Comparison of ENCODE assay signal across 30 cellular contexts in the genomic region with DNA sequence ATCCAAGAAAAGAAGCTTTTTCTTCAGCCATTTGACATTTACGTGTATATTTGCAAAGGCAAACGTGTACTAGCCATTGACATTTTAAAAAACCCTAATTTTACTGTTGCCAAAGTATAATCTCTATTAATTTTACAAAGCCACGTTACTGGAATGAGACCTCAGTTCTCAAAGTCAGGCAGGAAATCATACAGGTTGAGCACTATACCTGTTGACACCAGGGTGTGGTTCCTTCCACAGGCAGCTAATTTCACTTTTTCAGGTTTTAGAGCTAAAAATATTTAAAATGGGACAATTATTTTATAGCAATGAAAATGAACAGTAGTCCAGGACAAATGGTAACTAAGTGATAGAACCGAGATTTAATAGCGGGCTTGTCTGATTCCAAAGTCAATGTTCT. TPM values are rescaled to one million over a fixed set of nuclear protein-coding genes. Genes with fewer than 3 reads are reported as not detected.
"Had no signal": no experiment of that assay in that cellular context is flagged by ENCODE, and none has a peak within 500 bp of the region (broad histone marks: within the 10 kb centered on the region; RNA-seq: fewer than 3 reads in every experiment).

No MANE protein-coding gene starts in this region.

- H3K4me3 ChIP-seq: stomach, suprapubic skin, testis, thoracic aorta, thyroid gland, tibial artery, tibial nerve, transverse colon, upper lobe of left lung, upper lobe of right lung, uterus, vagina had no signal

- H3K9me3 Mint-ChIP-seq: stimulated activated effector memory CD8-positive, alpha-beta T cell treated with anti-CD3 and anti-CD28 coated beads, Interleukin-12 subunit alpha, Interleukin-12 subunit beta, amount 100 ng/mL, for 72 hours; stimulated activated memory B cell treated with anti-CD40 and anti-IgM and Interleukin-4, amounts not matched to agents 10 μg/mL and 1 μg/mL and 100 μg/mL, for 72 hours; stimulated activated naive B cell treated with anti-CD40 and anti-IgM and Interleukin-4, amounts not matched to agents 10 μg/mL and 1 μg/mL and 100 μg/mL, for 72 hours; stimulated activated naive CD8-positive, alpha-beta T cell treated with anti-CD3 and anti-CD28 coated beads, Interleukin-15, amount 100 ng/mL, for 72 hours; stimulated activated naive CD8-positive, alpha-beta T cell treated with anti-CD3 and anti-CD28 coated beads, Interleukin-15, Interleukin-2, amounts not matched to agents 100 ng/mL and 50 ng/mL, for 24 hours; type B pancreatic cell had no signal

- H3K27me3 ChIP-seq: stomach, suprapubic skin, testis, thyroid gland, tibial artery, tibial nerve, transverse colon, upper lobe of left lung, upper lobe of right lung, uterus, vagina had no signal

- H3K9me3 ChIP-seq: stomach, suprapubic skin, testis, thoracic aorta, thyroid gland, tibial artery, tibial nerve, transverse colon, upper lobe of left lung, upper lobe of right lung, uterus, vagina had no signal

- FAIRE-seq: urothelium cell line had no signal

- H3K36me3 Mint-ChIP-seq: stimulated activated effector memory CD8-positive, alpha-beta T cell treated with anti-CD3 and anti-CD28 coated beads, Interleukin-12 subunit alpha, Interleukin-12 subunit beta, amount 100 ng/mL, for 72 hours had no signal

- H3K4me1 Mint-ChIP-seq: stimulated activated effector memory CD8-positive, alpha-beta T cell treated with anti-CD3 and anti-CD28 coated beads, Interleukin-12 subunit alpha, Interleukin-12 subunit beta, amount 100 ng/mL, for 72 hours; stimulated activated naive CD8-positive, alpha-beta T cell treated with anti-CD3 and anti-CD28 coated beads, Interleukin-15, amount 100 ng/mL, for 72 hours had no signal

- H3K27ac Mint-ChIP-seq: stimulated activated effector memory CD8-positive, alpha-beta T cell treated with anti-CD3 and anti-CD28 coated beads, Interleukin-12 subunit alpha, Interleukin-12 subunit beta, amount 100 ng/mL, for 72 hours; stimulated activated memory B cell treated with anti-CD40 and anti-IgM and Interleukin-4, amounts not matched to agents 10 μg/mL and 1 μg/mL and 100 μg/mL, for 72 hours; stimulated activated naive B cell treated with anti-CD40 and anti-IgM and Interleukin-4, amounts not matched to agents 10 μg/mL and 1 μg/mL and 100 μg/mL, for 72 hours; stimulated activated naive CD8-positive, alpha-beta T cell treated with anti-CD3 and anti-CD28 coated beads, Interleukin-15, amount 100 ng/mL, for 72 hours; stimulated activated naive CD8-positive, alpha-beta T cell treated with anti-CD3 and anti-CD28 coated beads, Interleukin-15, Interleukin-2, amounts not matched to agents 100 ng/mL and 50 ng/mL, for 24 hours; type B pancreatic cell had no signal

- H3K27me3 Mint-ChIP-seq: stimulated activated memory B cell treated with anti-CD40 and anti-IgM and Interleukin-4, amounts not matched to agents 10 μg/mL and 1 μg/mL and 100 μg/mL, for 72 hours; stimulated activated naive B cell treated with anti-CD40 and anti-IgM and Interleukin-4, amounts not matched to agents 10 μg/mL and 1 μg/mL and 100 μg/mL, for 72 hours; stimulated activated naive CD8-positive, alpha-beta T cell treated with anti-CD3 and anti-CD28 coated beads, Interleukin-15, amount 100 ng/mL, for 72 hours; stimulated activated naive CD8-positive, alpha-beta T cell treated with anti-CD3 and anti-CD28 coated beads, Interleukin-15, Interleukin-2, amounts not matched to agents 100 ng/mL and 50 ng/mL, for 24 hours; type B pancreatic cell had no signal

- H3K4me1 ChIP-seq: suprapubic skin, testis, thyroid gland, tibial nerve, upper lobe of left lung, upper lobe of right lung, uterus, vagina had no signal

- H3K27ac ChIP-seq: stomach, suprapubic skin, testis, thoracic aorta, thyroid gland, tibial artery, tibial nerve, transverse colon, upper lobe of left lung, upper lobe of right lung, uterus, vagina had no signal

- DNase-seq: stimulated activated CD4-positive, alpha-beta T cell treated with anti-CD3 and anti-CD28 coated beads, Interleukin-2, amount 100 ng/mL, for 48 hours; stimulated activated CD4-positive, alpha-beta T cell treated with anti-CD3 and anti-CD28 coated beads, Interleukin-4, amount 100 ng/mL, for 1 hour; stimulated activated CD4-positive, alpha-beta T cell treated with anti-CD3 and anti-CD28 coated beads, Interleukin-4, amount 100 ng/mL, for 24 hours; stimulated activated CD4-positive, alpha-beta T cell treated with anti-CD3 and anti-CD28 coated beads, Interleukin-4, amount 100 ng/mL, for 4 hours; stimulated activated CD8-positive, alpha-beta memory T cell treated with anti-CD3 and anti-CD28 coated beads, Interleukin-4, amount 100 ng/mL, for 48 hours; stimulated activated naive B cell treated with anti-CD40 and anti-IgM and Interleukin-4, amounts not matched to agents 10 μg/mL and 1 μg/mL and 100 μg/mL, for 72 hours; stimulated activated naive CD4-positive, alpha-beta T cell; stimulated activated naive CD4-positive, alpha-beta T cell treated with Interleukin-2 at 50 U/mL for 16 hours; stimulated activated naive CD8-positive, alpha-beta T cell treated with anti-CD3 and anti-CD28 coated beads, Interleukin-15, amount 100 ng/mL, for 72 hours; stimulated activated naive CD8-positive, alpha-beta T cell treated with anti-CD3 and anti-CD28 coated beads, Interleukin-15, Interleukin-2, amounts not matched to agents 100 U/mL and 50 U/mL, for 24 hours; stomach; substantia nigra; testis; thyroid gland; tibial artery; transverse colon; trophoblast cell; upper lobe of left lung; upper lobe of right lung; uterus had no signal

- H3K36me3 ChIP-seq: thoracic aorta, thyroid gland, tibial nerve, transverse colon, upper lobe of right lung, uterus, vagina had no signal

- H3K4me3 Mint-ChIP-seq: stimulated activated effector memory CD8-positive, alpha-beta T cell treated with anti-CD3 and anti-CD28 coated beads, Interleukin-12 subunit alpha, Interleukin-12 subunit beta, amount 100 ng/mL, for 72 hours; stimulated activated memory B cell treated with anti-CD40 and anti-IgM and Interleukin-4, amounts not matched to agents 10 μg/mL and 1 μg/mL and 100 μg/mL, for 72 hours; stimulated activated naive B cell treated with anti-CD40 and anti-IgM and Interleukin-4, amounts not matched to agents 10 μg/mL and 1 μg/mL and 100 μg/mL, for 72 hours; stimulated activated naive CD8-positive, alpha-beta T cell treated with anti-CD3 and anti-CD28 coated beads, Interleukin-15, amount 100 ng/mL, for 72 hours; stimulated activated naive CD8-positive, alpha-beta T cell treated with anti-CD3 and anti-CD28 coated beads, Interleukin-15, Interleukin-2, amounts not matched to agents 100 ng/mL and 50 ng/mL, for 24 hours had no signal

RNA-seq across cellular contexts. Expression of a gene that starts 31.6 kb away (rescaled TPM):
- total RNA-seq: suprapubic skin, ureter had no signal
- polyA plus RNA-seq: stomach had no signal
